ENCODE assay signal across 3 cellular contexts in the genomic region with DNA sequence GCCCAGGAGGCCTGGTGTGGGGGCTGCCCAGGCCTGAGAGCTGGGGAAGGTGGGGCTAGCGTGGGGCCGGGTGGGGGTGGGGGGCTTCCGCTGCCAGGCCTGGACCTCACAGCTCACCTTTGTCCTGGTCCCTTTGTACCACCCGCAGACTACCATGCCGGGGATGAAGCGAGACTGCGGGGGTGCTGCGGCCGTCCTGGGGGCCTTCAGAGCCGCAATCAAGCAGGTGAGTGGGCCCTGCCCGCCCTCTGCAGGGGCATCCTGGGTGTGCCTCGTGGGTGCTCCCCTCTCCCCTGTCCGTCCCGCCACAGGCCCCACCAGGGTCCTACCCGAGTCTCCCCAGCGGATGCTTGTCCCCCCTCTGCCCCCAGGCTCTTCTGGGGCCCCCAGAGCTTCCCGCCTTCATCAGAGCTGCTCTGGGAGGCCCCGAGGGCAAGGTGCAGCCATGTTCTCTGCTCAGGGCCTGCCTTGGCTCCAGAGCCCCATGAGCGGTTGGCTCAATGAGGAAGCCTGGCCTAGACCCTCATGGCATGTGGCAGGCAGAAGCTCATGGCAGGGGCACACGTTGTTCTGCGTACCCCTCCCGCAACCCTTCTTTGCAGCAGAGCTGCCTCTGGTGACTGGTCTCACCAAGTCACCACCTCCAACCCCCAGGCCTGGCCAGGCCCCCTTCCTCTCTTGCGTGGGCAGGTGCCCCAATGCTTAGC.
TF ChIP-seq lines count a peak whose summit lies in the region.

No MANE protein-coding gene starts in this region.

TF ChIP-seq in SK-N-SH, 30 proteins besides CTCF, POLR2A, EP300 and RAD21 (continued from another document):
- no peak for TF ChIP-seq REST (IDR thresholded peaks at IDR 0.05; ENCODE audit: low read depth, low read length)
- no peak for TF ChIP-seq CHD2 (IDR thresholded peaks at IDR 0.05; ENCODE audit: low read length, partially characterized antibody)
- TF ChIP-seq MAX (IDR thresholded peaks at IDR 0.05; ENCODE audit: low read depth) = no peak
- TF ChIP-seq FOXJ3 (CRISPR knock-in tag; IDR thresholded peaks at IDR 0.05) = no peak
- TF ChIP-seq POLR2AphosphoS5 (IDR thresholded peaks at IDR 0.05; ENCODE audit: low read depth, low read length) = no peak
- no peak for TF ChIP-seq MXI1 (IDR thresholded peaks at IDR 0.05; ENCODE audit: low read depth, low read length)
- no peak for TF ChIP-seq NRF1 (IDR thresholded peaks at IDR 0.05; ENCODE audit: low read depth, low read length)
- no peak for TF ChIP-seq GATA2 (CRISPR knock-in tag; IDR thresholded peaks at IDR 0.05)
- no peak for TF ChIP-seq PBX3 (IDR thresholded peaks at IDR 0.05)
- no peak for TF ChIP-seq RXRA (IDR thresholded peaks at IDR 0.05; ENCODE audit: borderline replicate concordance, low read depth)
- TF ChIP-seq FOXM1 (IDR thresholded peaks at IDR 0.05; ENCODE audit: low read depth) = no peak
- TF ChIP-seq NFIC (IDR thresholded peaks at IDR 0.05; ENCODE audit: borderline replicate concordance) = no peak

TF ChIP-seq in SK-N-SH treated with all-trans-retinoic acid at 6 μM for 48 hours, 23 proteins besides CTCF, POLR2A, EP300 and RAD21 (continued from another document):
- TF ChIP-seq, protein P1, sequence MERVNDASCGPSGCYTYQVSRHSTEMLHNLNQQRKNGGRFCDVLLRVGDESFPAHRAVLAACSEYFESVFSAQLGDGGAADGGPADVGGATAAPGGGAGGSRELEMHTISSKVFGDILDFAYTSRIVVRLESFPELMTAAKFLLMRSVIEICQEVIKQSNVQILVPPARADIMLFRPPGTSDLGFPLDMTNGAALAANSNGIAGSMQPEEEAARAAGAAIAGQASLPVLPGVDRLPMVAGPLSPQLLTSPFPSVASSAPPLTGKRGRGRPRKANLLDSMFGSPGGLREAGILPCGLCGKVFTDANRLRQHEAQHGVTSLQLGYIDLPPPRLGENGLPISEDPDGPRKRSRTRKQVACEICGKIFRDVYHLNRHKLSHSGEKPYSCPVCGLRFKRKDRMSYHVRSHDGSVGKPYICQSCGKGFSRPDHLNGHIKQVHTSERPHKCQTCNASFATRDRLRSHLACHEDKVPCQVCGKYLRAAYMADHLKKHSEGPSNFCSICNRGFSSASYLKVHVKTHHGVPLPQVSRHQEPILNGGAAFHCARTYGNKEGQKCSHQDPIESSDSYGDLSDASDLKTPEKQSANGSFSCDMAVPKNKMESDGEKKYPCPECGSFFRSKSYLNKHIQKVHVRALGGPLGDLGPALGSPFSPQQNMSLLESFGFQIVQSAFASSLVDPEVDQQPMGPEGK (CRISPR knock-in tag; IDR thresholded peaks at IDR 0.05; ENCODE audit: borderline replicate concordance) = no peak
- no peak for TF ChIP-seq ARNTL (CRISPR knock-in tag; IDR thresholded peaks at IDR 0.05; ENCODE audit: borderline replicate concordance, low read depth)
- TF ChIP-seq ISL1 (CRISPR knock-in tag; IDR thresholded peaks at IDR 0.05) = no peak
- TF ChIP-seq ZFP30 (CRISPR knock-in tag; IDR thresholded peaks at IDR 0.05) = no peak
- no peak for TF ChIP-seq ZNF70 (CRISPR knock-in tag; IDR thresholded peaks at IDR 0.05)
- TF ChIP-seq ZC3H10 (CRISPR knock-in tag; IDR thresholded peaks at IDR 0.05) = no peak
- no peak for TF ChIP-seq ZNF8 (CRISPR knock-in tag; IDR thresholded peaks at IDR 0.05)
- no peak for TF ChIP-seq SNAI2 (CRISPR knock-in tag; IDR thresholded peaks at IDR 0.05)
- TF ChIP-seq BACH2 (CRISPR knock-in tag; IDR thresholded peaks at IDR 0.05; ENCODE audit: borderline replicate concordance) = no peak
- TF ChIP-seq ZNF565 (CRISPR knock-in tag; conservative IDR thresholded peaks at IDR 0.05; ENCODE audit: low read depth) = no peak
- no peak for TF ChIP-seq CSRNP3 (CRISPR knock-in tag; IDR thresholded peaks at IDR 0.05)
- no peak for TF ChIP-seq ZFP3 (CRISPR knock-in tag; IDR thresholded peaks at IDR 0.05)
- no peak for TF ChIP-seq CSDC2 (CRISPR knock-in tag; IDR thresholded peaks at IDR 0.05)
- no peak for TF ChIP-seq GLIS3 (CRISPR knock-in tag; IDR thresholded peaks at IDR 0.05)
- TF ChIP-seq ESRRG (CRISPR knock-in tag; IDR thresholded peaks at IDR 0.05) = no peak
- no peak for TF ChIP-seq TOX (CRISPR knock-in tag; IDR thresholded peaks at IDR 0.05; ENCODE audit: borderline replicate concordance)
- TF ChIP-seq RARB (CRISPR knock-in tag; IDR thresholded peaks at IDR 0.05) = no peak
- TF ChIP-seq PPARA (CRISPR knock-in tag; IDR thresholded peaks at IDR 0.05; ENCODE audit: borderline replicate concordance) = no peak
TF ChIP-seq in SK-N-SH treated with all-trans-retinoic acid at 6 μM for 48 hours: peak in this region for 0.

TF ChIP-seq in HEK293T, 16 proteins besides CTCF, POLR2A, EP300 and RAD21 (continued from another document):
- TF ChIP-seq PKNOX1 (IDR thresholded peaks at IDR 0.05) (no peak), LEF1 (IDR thresholded peaks at IDR 0.05; ENCODE audit: borderline replicate concordance) (no peak), CTBP1 (IDR thresholded peaks at IDR 0.05; ENCODE audit: borderline replicate concordance) (no peak)
TF ChIP-seq in HEK293T: peak in this region for 0.
